Comparison of ENCODE assay signal across 24 cellular contexts in genomic region chrX:9905721-9906120, GRCh38.
"Had no signal": no experiment of that assay in that cellular context is flagged by ENCODE, and none has a peak within 500 bp of the region (broad histone marks: within the 10 kb centered on the region; RNA-seq: fewer than 3 reads in every experiment).

No MANE protein-coding gene starts in this region.

- H3K4me3 Mint-ChIP-seq: activated CD8-positive, alpha-beta memory T cell treated with anti-CD3 and anti-CD28 coated beads, Interleukin-2, amount 10 ng/mL, durations not matched to agents 7 days and 5 days; activated CD8-positive, alpha-beta T cell treated with anti-CD3 and anti-CD28 coated beads, Interleukin-2, amount 10 ng/mL, durations not matched to agents 7 days and 5 days; effector memory CD8-positive, alpha-beta T cell; mesothelial cell of epicardium; naive thymus-derived CD4-positive, alpha-beta T cell; T-helper 17 cell had no signal

- H3K36me3 Mint-ChIP-seq: activated CD8-positive, alpha-beta memory T cell treated with anti-CD3 and anti-CD28 coated beads, Interleukin-2, amount 10 ng/mL, durations not matched to agents 7 days and 5 days; activated naive CD4-positive, alpha-beta T cell treated with anti-CD3 and anti-CD28 coated beads, Interleukin-2, amount 50 U/mL, for 72 hours; naive thymus-derived CD4-positive, alpha-beta T cell had no signal

- H3K4me1 Mint-ChIP-seq: T-helper 17 cell had no signal

- ATAC-seq: activated CD8-positive, alpha-beta memory T cell treated with anti-CD3 and anti-CD28 coated beads, Interleukin-2, amount 10 ng/mL, durations not matched to agents 7 days and 5 days; activated CD8-positive, alpha-beta T cell treated with anti-CD3 and anti-CD28 coated beads, Interleukin-2, amount 10 ng/mL, durations not matched to agents 7 days and 5 days; body of pancreas; effector memory CD8-positive, alpha-beta T cell; gastroesophageal sphincter; left ventricle myocardium superior; naive thymus-derived CD4-positive, alpha-beta T cell; T-helper 17 cell had no signal

- H3K27me3 Mint-ChIP-seq: T-helper 17 cell had no signal

- H3K27me3 ChIP-seq: body of pancreas, gastroesophageal sphincter, right atrium auricular region, tibial nerve had no signal

- DNase-seq: activated CD4-positive, alpha-beta T cell treated with anti-CD3 and anti-CD28 coated beads for 1 hour; activated CD4-positive, alpha-beta T cell treated with anti-CD3 and anti-CD28 coated beads, Interleukin-2, amount 50 U/mL, for 1 hour; activated CD8-positive, alpha-beta memory T cell treated with anti-CD3 and anti-CD28 coated beads, Interleukin-2, amount 10 ng/mL, durations not matched to agents 7 days and 5 days; activated CD8-positive, alpha-beta T cell treated with anti-CD3 and anti-CD28 coated beads, Interleukin-2, amount 10 ng/mL, durations not matched to agents 7 days and 5 days; activated naive CD4-positive, alpha-beta T cell; activated T-cell treated with anti-CD3 and anti-CD28 coated beads, Interleukin-2, amount 50 U/mL, for 48 hours; body of pancreas; cortex of kidney; effector memory CD8-positive, alpha-beta T cell; erythroblast; hippocampal formation; left cardiac atrium; left ventricle myocardium superior; naive thymus-derived CD4-positive, alpha-beta T cell; stimulated activated CD4-positive, alpha-beta T cell treated with anti-CD3 and anti-CD28 coated beads, Interleukin-15, amount 100 ng/mL, for 24 hours; stimulated activated CD4-positive, alpha-beta T cell treated with anti-CD3 and anti-CD28 coated beads, Interleukin-2, amount 100 ng/mL, for 24 hours; stimulated activated naive CD4-positive, alpha-beta T cell; T-helper 17 cell; T1000 had no signal

- H3K9me3 ChIP-seq: body of pancreas, gastroesophageal sphincter, right atrium auricular region, tibial nerve had no signal

- H3K36me3 ChIP-seq: gastroesophageal sphincter, right atrium auricular region, tibial nerve had no signal

- H3K27ac ChIP-seq: body of pancreas, gastroesophageal sphincter, right atrium auricular region, tibial nerve had no signal

- H3K4me3 ChIP-seq: body of pancreas, gastroesophageal sphincter, right atrium auricular region, tibial nerve had no signal

- H3K4me1 ChIP-seq: body of pancreas, gastroesophageal sphincter, right atrium auricular region, tibial nerve had no signal

- H3K9me3 Mint-ChIP-seq: activated naive CD4-positive, alpha-beta T cell treated with anti-CD3 and anti-CD28 coated beads, Interleukin-2, amount 50 U/mL, for 72 hours; effector memory CD8-positive, alpha-beta T cell had no signal

- H3K27ac Mint-ChIP-seq: activated CD8-positive, alpha-beta memory T cell treated with anti-CD3 and anti-CD28 coated beads, Interleukin-2, amount 10 ng/mL, durations not matched to agents 7 days and 5 days; activated CD8-positive, alpha-beta T cell treated with anti-CD3 and anti-CD28 coated beads, Interleukin-2, amount 10 ng/mL, durations not matched to agents 7 days and 5 days; activated naive CD4-positive, alpha-beta T cell treated with anti-CD3 and anti-CD28 coated beads, Interleukin-2, amount 50 U/mL, for 72 hours; effector memory CD8-positive, alpha-beta T cell; mesothelial cell of epicardium; naive thymus-derived CD4-positive, alpha-beta T cell; T-helper 17 cell had no signal
